Comparison of ENCODE assay signal across 8 cellular contexts in the genomic region with DNA sequence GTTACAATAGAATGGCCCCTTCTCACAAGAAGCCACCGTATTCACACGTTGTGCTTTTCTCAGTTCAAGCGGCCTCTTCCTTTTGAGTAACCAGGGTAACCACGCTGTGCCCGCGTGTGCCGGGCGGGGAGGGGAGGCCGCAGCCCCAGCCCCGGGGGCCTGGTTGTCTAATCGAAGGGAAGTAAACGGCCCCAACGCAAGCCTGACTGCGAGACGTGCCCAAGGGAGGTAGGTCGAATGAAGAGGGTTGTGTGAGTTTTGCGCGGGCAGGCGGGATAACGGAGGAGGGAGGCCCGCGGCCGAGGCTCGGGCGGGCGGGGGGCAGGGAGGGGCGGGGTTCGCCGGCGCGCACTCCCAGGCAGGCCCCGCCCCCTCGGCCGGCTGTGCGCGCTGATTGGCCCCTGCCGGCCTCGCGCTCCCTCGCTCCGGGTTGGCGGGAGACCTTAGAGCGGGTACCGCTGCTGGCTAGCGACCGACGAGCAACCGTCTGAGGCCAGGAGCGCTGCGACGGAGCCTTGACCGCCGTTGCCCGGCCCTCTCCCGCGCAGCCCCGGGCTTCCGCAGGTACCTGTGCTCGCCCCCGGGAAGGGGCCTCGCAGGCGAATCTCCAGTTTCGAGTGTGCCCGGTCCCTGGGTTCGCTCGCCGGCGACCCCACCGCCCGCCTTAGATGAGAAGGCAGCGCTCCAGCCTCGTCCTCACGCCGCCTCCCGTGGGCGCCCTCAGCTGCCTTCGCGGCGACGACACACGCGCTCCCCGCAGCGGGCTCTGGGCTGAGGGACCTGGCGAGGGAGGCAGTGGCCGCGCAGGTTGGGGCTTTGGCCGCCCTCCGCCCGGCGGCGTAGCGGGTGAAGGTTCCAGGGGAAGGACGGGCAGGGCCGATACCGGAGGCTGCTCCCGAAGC. TPM values are rescaled to one million over a fixed set of nuclear protein-coding genes. Genes with fewer than 3 reads are reported as not detected.
DNase-seq lines count a peak whose midpoint lies in the region; ATAC-seq, FAIRE-seq and TF ChIP-seq lines count a peak whose summit lies in the region.

Gene SPDYA, plus strand, starts transcription at position 451 of the 902 bp plus-strand sequence. CDS start 5,181 bp downstream, outside the sequence.

- TF ChIP-seq CTCF in AG10803 (conservative IDR thresholded peaks at IDR 0.05; ENCODE audit: low read length) (no peak), transverse colon (IDR thresholded peaks at IDR 0.05) (no peak)

- peaks cover 7% of the 10 kb centered on the region for H3K27me3 Mint-ChIP-seq in activated naive CD8-positive, alpha-beta T cell treated with anti-CD3 and anti-CD28 coated beads for 36 hours

- intact Hi-C loops in Right ventricle myocardium superior (cut with DNase I) = no loop called here
- intact Hi-C loops in posterior cingulate gyrus (cut with DNase I) = no loop called here
- intact Hi-C loops in transverse colon (cut with DNase I; ENCODE audit: low total_unique reads) = no loop called here

- ATAC-seq in HG03442 (IDR thresholded peaks at IDR 0.05; ENCODE audit: unreplicated experiment) (peak; percentile 64), Right ventricle myocardium superior (ENCODE audit: poor library complexity) (peak; percentile 97)

- peak; percentile 44 for DNase-seq in AG10803 (ENCODE audit: low read depth)
- DNase-seq in GM19239 (ENCODE audit: insufficient read length, low spot score) = peak; percentile 65
- DNase-seq in SKM-1 (lab: John Stamatoyannopoulos, UW; ENCODE audit: unreplicated experiment) = peak; percentile 69
- DNase-seq in activated naive CD8-positive, alpha-beta T cell treated with anti-CD3 and anti-CD28 coated beads for 36 hours = peak; percentile 85
- DNase-seq in Right ventricle myocardium superior = peak; percentile 84
- DNase-seq in posterior cingulate gyrus = peak; percentile 20 to 96 (median 68)
- DNase-seq in transverse colon = peak; percentile 69

- H3K27me3 ChIP-seq in transverse colon = no peaks in the 10 kb centered on the region

- H3K4me3 ChIP-seq in AG10803 (ENCODE audit: low read length) (peak within 1 kb of the TSS; percentile 66), transverse colon (peak within 1 kb of the TSS; percentile 32 to 52 (median 40))

- peak within 1 kb of the TSS; percentile 48 for H3K27ac Mint-ChIP-seq in activated naive CD8-positive, alpha-beta T cell treated with anti-CD3 and anti-CD28 coated beads for 36 hours

- H3K4me1 ChIP-seq in transverse colon = peaks cover 0 to 17% (median 15%) of the 10 kb centered on the region in 4 donors

- no peak for TF ChIP-seq POLR2A in transverse colon (IDR thresholded peaks at IDR 0.05)

- H3K9me3 Mint-ChIP-seq in activated naive CD8-positive, alpha-beta T cell treated with anti-CD3 and anti-CD28 coated beads for 36 hours = peaks cover 3% of the 10 kb centered on the region

- peak within 1 kb of the TSS in 2 of 4 donors; percentile 48 to 65 for H3K27ac ChIP-seq in transverse colon

- peak; percentile 66 for FAIRE-seq in GM19239 (lab: Jason Lieb, UNC)

- 0 to 9% methylated on average over 1 to 39 of the region's 97 CpGs for WGBS in transverse colon (ENCODE audit: low coverage in 1 of 2), 2 donors

- peak within 1 kb of the TSS; percentile 69 for H3K4me3 Mint-ChIP-seq in activated naive CD8-positive, alpha-beta T cell treated with anti-CD3 and anti-CD28 coated beads for 36 hours

- peaks cover 0 to 9% (median 0%) of the 10 kb centered on the region in 4 donors for H3K36me3 ChIP-seq in transverse colon

- in situ Hi-C loops in transverse colon (cut with MboI; ENCODE audit: low pct_ligation_motif_present in 1 of 4, low pct_unique_long_range_greater_than_20kb in 1 of 4, low sequenced_read_pairs in 3 of 4) = no loop called here

- no peak for TF ChIP-seq EP300 in transverse colon (IDR thresholded peaks at IDR 0.05; ENCODE audit: low read depth)

- peaks cover 11% of the 10 kb centered on the region for H3K36me3 Mint-ChIP-seq in activated naive CD8-positive, alpha-beta T cell treated with anti-CD3 and anti-CD28 coated beads for 36 hours

- H3K4me1 Mint-ChIP-seq in activated naive CD8-positive, alpha-beta T cell treated with anti-CD3 and anti-CD28 coated beads for 36 hours = peaks cover 11% of the 10 kb centered on the region

- no peaks in the 10 kb centered on the region for H3K9me3 ChIP-seq in transverse colon

RNA-seq across cellular contexts. Expression of gene SPDYA, which starts in this region (rescaled TPM):
- total RNA-seq in activated naive CD8-positive, alpha-beta T cell treated with anti-CD3 and anti-CD28 coated beads for 36 hours = under 1 TPM; 0.40 to 0.85 TPM
- 0.24 TPM for total RNA-seq in Right ventricle myocardium superior
- total RNA-seq in transverse colon = 1 to 10 TPM in 2 of 4 donors, under 1 TPM in 1, not detected in 1; 1.00 to 1.8 (median 1.4) TPM

Comparison
In these comparisons a context has a peak if more than half of its experiments do, and no peak if none do; other contexts are left out.
1. Peak in DNase-seq in activated naive CD8-positive, alpha-beta T cell treated with anti-CD3 and anti-CD28 coated beads for 36 hours; RNA of the gene not detected or under 1 TPM.
2. Peak in DNase-seq and ATAC-seq in Right ventricle myocardium superior; RNA of the gene not detected or under 1 TPM.